ENCODE assay signal across 12 cellular contexts in the genomic region with DNA sequence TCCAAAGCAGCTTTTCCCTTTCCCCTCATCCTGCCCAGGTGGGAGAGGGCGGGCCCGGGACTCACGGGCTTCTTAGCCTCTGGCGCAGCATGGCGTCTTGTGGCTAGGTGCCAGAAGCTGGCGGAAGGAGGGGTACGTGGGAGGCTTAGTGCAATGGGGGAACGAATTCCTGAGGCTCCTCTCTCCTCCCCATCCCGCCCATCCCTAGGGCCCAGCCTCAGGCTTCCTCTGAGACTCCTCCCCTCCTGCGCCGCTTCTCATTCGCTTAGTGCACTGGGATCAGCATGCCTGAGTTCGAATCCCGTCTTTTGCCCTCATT.
"Had no signal": no experiment of that assay in that cellular context is flagged by ENCODE, and none has a peak within 500 bp of the region (broad histone marks: within the 10 kb centered on the region; RNA-seq: fewer than 3 reads in every experiment).

No MANE protein-coding gene starts in this region.

- H3K36me3 Mint-ChIP-seq: activated naive CD8-positive, alpha-beta T cell treated with anti-CD3 and anti-CD28 coated beads for 36 hours; brain; immature natural killer cell; naive B cell had no signal

- H3K36me3 ChIP-seq: heart left ventricle had no signal

- FAIRE-seq: TTC549 had no signal

- H3K27me3 Mint-ChIP-seq: activated CD4-positive, alpha-beta T cell treated with anti-CD3 and anti-CD28 coated beads, Interleukin-2, amount 10 ng/mL, durations not matched to agents 7 days and 5 days had no signal

- H3K9me3 Mint-ChIP-seq: activated CD4-positive, alpha-beta T cell treated with anti-CD3 and anti-CD28 coated beads, Interleukin-2, amount 10 ng/mL, durations not matched to agents 7 days and 5 days; activated naive CD8-positive, alpha-beta T cell treated with anti-CD3 and anti-CD28 coated beads for 36 hours; activated T-cell treated with anti-CD3 and anti-CD28 coated beads, Interleukin-2, amount 50 U/mL, for 72 hours; central memory CD8-positive, alpha-beta T cell; effector memory CD8-positive, alpha-beta T cell; immature natural killer cell had no signal

- ATAC-seq: activated T-cell treated with anti-CD3 and anti-CD28 coated beads, Interleukin-2, amount 50 U/mL, for 72 hours; effector memory CD8-positive, alpha-beta T cell had no signal

- H3K27ac Mint-ChIP-seq: activated CD4-positive, alpha-beta T cell treated with anti-CD3 and anti-CD28 coated beads, Interleukin-2, amount 10 ng/mL, durations not matched to agents 7 days and 5 days; activated naive CD8-positive, alpha-beta T cell treated with anti-CD3 and anti-CD28 coated beads for 36 hours; activated T-cell treated with anti-CD3 and anti-CD28 coated beads, Interleukin-2, amount 50 U/mL, for 72 hours; effector memory CD8-positive, alpha-beta T cell; immature natural killer cell; naive B cell had no signal

- H3K4me3 Mint-ChIP-seq: activated CD4-positive, alpha-beta T cell treated with anti-CD3 and anti-CD28 coated beads, Interleukin-2, amount 10 ng/mL, durations not matched to agents 7 days and 5 days; activated naive CD8-positive, alpha-beta T cell treated with anti-CD3 and anti-CD28 coated beads for 36 hours; central memory CD8-positive, alpha-beta T cell; effector memory CD8-positive, alpha-beta T cell; immature natural killer cell; naive B cell had no signal

- H3K4me3 ChIP-seq: heart left ventricle, lung had no signal

- H3K9me3 ChIP-seq: heart left ventricle had no signal

- H3K4me1 Mint-ChIP-seq: activated CD4-positive, alpha-beta T cell treated with anti-CD3 and anti-CD28 coated beads, Interleukin-2, amount 10 ng/mL, durations not matched to agents 7 days and 5 days; activated naive CD8-positive, alpha-beta T cell treated with anti-CD3 and anti-CD28 coated beads for 36 hours; central memory CD8-positive, alpha-beta T cell; immature natural killer cell; naive B cell had no signal

- H3K27ac ChIP-seq: epithelial cell of prostate, heart left ventricle had no signal
